ENCODE assay signal across 17 cellular contexts in the genomic region with DNA sequence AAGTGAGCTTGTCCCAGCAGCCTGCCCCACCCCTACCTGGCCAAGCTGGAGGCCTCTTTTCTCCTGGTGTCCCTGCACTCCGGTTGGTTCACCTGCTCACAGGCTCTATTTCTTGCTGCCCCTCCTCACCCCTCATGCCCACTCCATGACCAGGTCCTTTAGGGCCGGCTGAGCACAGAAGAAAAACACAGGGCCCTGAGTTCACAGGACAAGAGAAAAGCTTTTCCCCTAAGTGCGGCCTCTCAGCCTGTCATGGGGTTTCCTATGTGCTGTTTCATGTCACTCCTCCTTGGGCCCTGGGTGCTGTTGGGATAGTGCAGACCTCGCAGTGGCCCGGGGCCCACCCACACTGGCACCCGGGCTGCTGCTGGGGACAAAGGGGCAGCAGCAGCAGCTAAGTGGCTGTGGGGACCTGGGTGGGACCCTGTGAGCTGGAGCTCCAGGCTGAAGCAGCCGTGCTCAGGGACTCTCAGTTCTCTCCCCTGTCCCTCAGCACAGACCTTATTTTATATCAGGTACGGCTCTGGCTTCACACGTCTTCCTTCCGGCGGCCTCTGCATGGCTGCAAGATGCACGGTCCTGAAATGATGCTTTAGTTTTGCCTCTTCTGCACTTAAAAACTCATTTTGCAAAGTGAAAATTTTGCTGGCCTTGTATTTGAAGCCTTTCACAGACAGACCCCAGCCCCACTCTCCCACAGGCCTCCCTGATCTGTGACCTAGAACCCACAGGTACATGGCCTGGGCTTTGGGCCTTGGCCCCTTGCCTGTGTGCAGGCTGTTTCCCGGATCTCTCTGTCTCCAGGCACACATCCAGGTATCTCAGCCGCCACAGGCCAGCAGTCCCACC.
DNase-seq lines count a peak whose midpoint lies in the region; ATAC-seq, FAIRE-seq and TF ChIP-seq lines count a peak whose summit lies in the region.
"Had no signal": no experiment of that assay in that cellular context is flagged by ENCODE, and none has a peak within 500 bp of the region (broad histone marks: within the 10 kb centered on the region; RNA-seq: fewer than 3 reads in every experiment).

No MANE protein-coding gene starts in this region.

- ATAC-seq in right lobe of liver: peak in 3 of 4 donors; percentile 31 to 60 (median 41)
- no peak for ATAC-seq in HepG2
- no peak for ATAC-seq in activated CD8-positive, alpha-beta T cell treated with anti-CD3 and anti-CD28 coated beads, Interleukin-2, amount 10 ng/mL, durations not matched to agents 7 days and 5 days
- ATAC-seq: GM23338, K562 had no signal

- BruUV-seq in HepG2 (replicated peaks; lab: Mats Ljungman, UMichigan): no TSS peak

- TF ChIP-seq POLR2A in right lobe of liver (IDR thresholded peaks at IDR 0.05) (no peak), HepG2 (IDR thresholded peaks at IDR 0.05; ENCODE audit: insufficient read depth in 1 of 2, low read depth in 2 of 2, low read length in 2 of 2) (no peak)

- POLR2A ChIA-PET in HepG2 (lab: Yijun Ruan, JAX): no interaction called here
- POLR2A ChIA-PET in activated CD8-positive, alpha-beta T cell treated with anti-CD3 and anti-CD28 coated beads, Interleukin-2, amount 10 ng/mL, durations not matched to agents 7 days and 5 days (lab: Charles Lee): interaction anchor here (0.6 kb wide), 1 partner anchor 377 kb away, joined by 3 read pairs; no protein-coding TSS in a partner anchor

- DNase-seq in right lobe of liver (peak in 1 of 3 donors; percentile 66), HepG2 (ENCODE audit: low spot score) (no peak), left ventricle myocardium inferior (no peak), osteocyte (ENCODE audit: extremely low spot score, unreplicated experiment) (no peak), NCI-H345 treated with DMSO at 0.1 percent for 48 hours (lab: John Stamatoyannopoulos, UW; ENCODE audit: unreplicated experiment) (no peak), NCI-H345 (lab: John Stamatoyannopoulos, UW) (no peak)
- DNase-seq in activated CD8-positive, alpha-beta T cell treated with anti-CD3 and anti-CD28 coated beads, Interleukin-2, amount 10 ng/mL, durations not matched to agents 7 days and 5 days: no peak
- DNase-seq in activated CD4-positive, CD25-positive, alpha-beta regulatory T cell treated with anti-CD3 and anti-CD28 coated beads, Interleukin-2, amount 50 U/mL, for 72 hours: no peak
- DNase-seq: GDM1, MV-4-11, NCI-H1930, NCI-H446 treated with DMSO at 0.1 percent for 48 hours, OCI-M1 had no signal

- 56% methylated on average over 6 of the region's 14 CpGs for WGBS in right lobe of liver (ENCODE audit: insufficient coverage, low coverage, low lambda C conversion rate, missing lambda C conversion rate)
- 61% methylated on average over 11 of the region's 14 CpGs for WGBS in HepG2 (ENCODE audit: low lambda C conversion rate)

- H3K27ac Mint-ChIP-seq in osteocyte (ENCODE audit: unreplicated experiment): peak overlapping the region; percentile 73
- no peak overlapping the region for H3K27ac Mint-ChIP-seq in activated CD8-positive, alpha-beta T cell treated with anti-CD3 and anti-CD28 coated beads, Interleukin-2, amount 10 ng/mL, durations not matched to agents 7 days and 5 days
- H3K27ac Mint-ChIP-seq: GM23338 had no signal

- no peak overlapping the region for H3K4me3 ChIP-seq in right lobe of liver
- no peak overlapping the region for H3K4me3 ChIP-seq in HepG2 (replicated peaks in 1 of 3; ENCODE audit: insufficient read depth in 1 of 3, low read depth in 2 of 3, low read length in 3 of 3)
- no peak overlapping the region for H3K4me3 ChIP-seq in left ventricle myocardium inferior
- H3K4me3 ChIP-seq: GM23338, K562 had no signal

- intact Hi-C loops in right lobe of liver (cut with DNase I) (no loop called here), HepG2 (cut with micrococcal nuclease; ENCODE audit: unreplicated experiment) (no loop called here), left ventricle myocardium inferior (cut with micrococcal nuclease) (no loop called here)

- TF ChIP-seq EP300 in HepG2 (IDR thresholded peaks at IDR 0.05; ENCODE audit: low read depth in 2 of 2, low read length in 2 of 2) (no peak), HepG2 (CRISPR knock-in tag; IDR thresholded peaks at IDR 0.05; ENCODE audit: borderline replicate concordance) (no peak)

- no peak overlapping the region for H3K9ac ChIP-seq in HepG2 (ENCODE audit: insufficient read depth, low read depth, low read length)

- H4K20me1 ChIP-seq in HepG2 (ENCODE audit: insufficient read depth, low read length): no peaks in the 10 kb centered on the region

- peaks cover 5% of the 10 kb centered on the region for H3K36me3 Mint-ChIP-seq in osteocyte (ENCODE audit: unreplicated experiment)
- H3K36me3 Mint-ChIP-seq in activated CD8-positive, alpha-beta T cell treated with anti-CD3 and anti-CD28 coated beads, Interleukin-2, amount 10 ng/mL, durations not matched to agents 7 days and 5 days (ENCODE audit: low read depth): no peaks in the 10 kb centered on the region

- H3K4me2 ChIP-seq in HepG2 (ENCODE audit: low read depth, low read length): no peak overlapping the region
- H3K4me2 ChIP-seq: GM23338 had no signal

- no peaks in the 10 kb centered on the region for H3K4me1 ChIP-seq in right lobe of liver
- no peaks in the 10 kb centered on the region for H3K4me1 ChIP-seq in HepG2 (ENCODE audit: insufficient read depth, low read length)
- peaks cover 54% of the 10 kb centered on the region for H3K4me1 ChIP-seq in left ventricle myocardium inferior

- no peaks in the 10 kb centered on the region for H3K79me2 ChIP-seq in HepG2 (ENCODE audit: insufficient read depth, low read length)

- H2AFZ ChIP-seq in HepG2 (ENCODE audit: low read length): no peak overlapping the region
- H2AFZ ChIP-seq: GM23338 had no signal

- in situ Hi-C loops in HepG2 (cut with HindIII; ENCODE audit: extremely low pct_ligation_motif_present, low pct_unique_long_range_greater_than_20kb): no loop called here

- TF ChIP-seq CTCF in right lobe of liver (IDR thresholded peaks at IDR 0.05) (no peak), HepG2 (CRISPR knock-in tag; IDR thresholded peaks at IDR 0.05) (no peak), left ventricle myocardium inferior (IDR thresholded peaks at IDR 0.05; ENCODE audit: borderline replicate concordance) (no peak), osteocyte (IDR thresholded peaks at IDR 0.05) (no peak)

- H3K27me3 Mint-ChIP-seq in osteocyte (ENCODE audit: unreplicated experiment): no peaks in the 10 kb centered on the region
- H3K27me3 Mint-ChIP-seq in activated CD8-positive, alpha-beta T cell treated with anti-CD3 and anti-CD28 coated beads, Interleukin-2, amount 10 ng/mL, durations not matched to agents 7 days and 5 days (ENCODE audit: low read depth): peaks cover 11% of the 10 kb centered on the region

- no peaks in the 10 kb centered on the region for H3K27me3 ChIP-seq in right lobe of liver
- H3K27me3 ChIP-seq in HepG2 (ENCODE audit: control insufficient read depth in 1 of 2, insufficient read depth in 2 of 2, low read length in 2 of 2): peaks cover 0 to 9% of the 10 kb centered on the region in 2 experiments; a peak in 2 of 5 replicates
- no peaks in the 10 kb centered on the region for H3K27me3 ChIP-seq in left ventricle myocardium inferior (ENCODE audit: low read depth)

- H3K36me3 ChIP-seq in right lobe of liver: no peaks in the 10 kb centered on the region
- H3K36me3 ChIP-seq in HepG2 (replicated peaks in 1 of 2; ENCODE audit: control insufficient read depth in 1 of 2, insufficient read depth in 2 of 2, low read length in 2 of 2): no peaks in the 10 kb centered on the region
- no peaks in the 10 kb centered on the region for H3K36me3 ChIP-seq in left ventricle myocardium inferior

- H3K27ac ChIP-seq in right lobe of liver (no peak overlapping the region), HepG2 (ENCODE audit: extremely low read length, insufficient read depth, low read length) (no peak overlapping the region), left ventricle myocardium inferior (replicated peaks) (peak overlapping the region; percentile 76)
- H3K27ac ChIP-seq: RWPE1 had no signal

- no peaks in the 10 kb centered on the region for H3K9me3 Mint-ChIP-seq in osteocyte (ENCODE audit: unreplicated experiment)
- no peaks in the 10 kb centered on the region for H3K9me3 Mint-ChIP-seq in activated CD8-positive, alpha-beta T cell treated with anti-CD3 and anti-CD28 coated beads, Interleukin-2, amount 10 ng/mL, durations not matched to agents 7 days and 5 days (ENCODE audit: insufficient read depth)

- H3K9me3 ChIP-seq in right lobe of liver: no peaks in the 10 kb centered on the region
- no peaks in the 10 kb centered on the region for H3K9me3 ChIP-seq in HepG2 (ENCODE audit: low read length)
- H3K9me3 ChIP-seq in left ventricle myocardium inferior (replicated peaks): no peaks in the 10 kb centered on the region

- FAIRE-seq in HepG2 (lab: Jason Lieb, UNC): no peak
- FAIRE-seq: GM12891, K562 had no signal

- no peak for TF ChIP-seq RAD21 in HepG2 (CRISPR knock-in tag; IDR thresholded peaks at IDR 0.05)

- H3K4me3 Mint-ChIP-seq in osteocyte (ENCODE audit: unreplicated experiment): no peak overlapping the region
- no peak overlapping the region for H3K4me3 Mint-ChIP-seq in activated CD8-positive, alpha-beta T cell treated with anti-CD3 and anti-CD28 coated beads, Interleukin-2, amount 10 ng/mL, durations not matched to agents 7 days and 5 days
- H3K4me3 Mint-ChIP-seq: GM23338 had no signal

- H3K4me1 Mint-ChIP-seq in osteocyte (ENCODE audit: unreplicated experiment): peaks cover 69% of the 10 kb centered on the region
- no peaks in the 10 kb centered on the region for H3K4me1 Mint-ChIP-seq in activated CD8-positive, alpha-beta T cell treated with anti-CD3 and anti-CD28 coated beads, Interleukin-2, amount 10 ng/mL, durations not matched to agents 7 days and 5 days (ENCODE audit: low read depth)

- CTCF ChIA-PET in HepG2 (lab: Yijun Ruan, JAX; ENCODE audit: low intra/inter-chr PET ratio, low total read pairs): no interaction called here
- CTCF ChIA-PET in activated CD8-positive, alpha-beta T cell treated with anti-CD3 and anti-CD28 coated beads, Interleukin-2, amount 10 ng/mL, durations not matched to agents 7 days and 5 days (lab: Charles Lee): no interaction called here

TF ChIP-seq in HepG2, 621 proteins besides CTCF, POLR2A, EP300 and RAD21 (continues in another document):
- no peak for TF ChIP-seq NR3C1 (CRISPR knock-in tag; IDR thresholded peaks at IDR 0.05)
- TF ChIP-seq HNRNPH1 (optimal IDR thresholded peaks at IDR 0.05; ENCODE audit: low read depth, low read length): no peak
- TF ChIP-seq CREM (IDR thresholded peaks at IDR 0.05): no peak
- no peak for TF ChIP-seq CREM (CRISPR knock-in tag; IDR thresholded peaks at IDR 0.05)
- TF ChIP-seq ZNF83 (CRISPR knock-in tag; IDR thresholded peaks at IDR 0.05; ENCODE audit: borderline replicate concordance): no peak
- TF ChIP-seq RXRA (CRISPR knock-in tag; IDR thresholded peaks at IDR 0.05): no peak
- no peak for TF ChIP-seq ISX (CRISPR knock-in tag; conservative IDR thresholded peaks at IDR 0.05)

Comparison
In these comparisons a context has a peak if more than half of its experiments do, and no peak if none do; other contexts are left out.
1. ATAC-seq: peak in right lobe of liver (3 of 4); none in HepG2 (single experiment) and activated CD8-positive, alpha-beta T cell treated with anti-CD3 and anti-CD28 coated beads, Interleukin-2, amount 10 ng/mL, durations not matched to agents 7 days and 5 days (single experiment).